ENCODE assay signal across 1 cellular context in the genomic region with DNA sequence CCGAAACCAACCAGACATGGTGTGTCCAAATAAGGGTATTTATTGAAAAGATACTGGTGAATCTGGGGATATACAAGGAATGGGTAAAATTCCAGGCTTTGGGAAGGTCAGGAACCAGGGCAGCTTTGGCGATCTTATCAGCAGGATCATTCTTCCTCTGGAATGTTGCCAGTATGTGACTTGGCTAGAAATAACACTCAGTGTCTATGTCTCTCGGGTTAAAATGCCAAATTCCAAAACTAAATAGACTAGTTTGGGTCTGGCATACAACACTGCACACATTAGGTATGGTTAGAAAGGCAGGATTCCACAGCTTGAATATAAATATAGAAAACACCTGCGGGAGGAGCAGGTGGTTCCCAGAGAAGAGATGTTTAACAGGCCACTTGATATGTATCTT.
A peak's percentile ranks its signal among the peaks of the same experiment; 100 is the strongest.
TF ChIP-seq lines count a peak whose summit lies in the region.

No MANE protein-coding gene starts in this region.

TF ChIP-seq in SK-N-SH, 30 proteins besides CTCF, POLR2A, EP300 and RAD21 (continued from another document):
- no peak for TF ChIP-seq ZBTB33 (IDR thresholded peaks at IDR 0.05; ENCODE audit: borderline replicate concordance, low read depth)
- no peak for TF ChIP-seq TAF1 (IDR thresholded peaks at IDR 0.05; ENCODE audit: borderline replicate concordance, low read depth, low read length)
- peak; percentile 57 for TF ChIP-seq JUND (IDR thresholded peaks at IDR 0.05)
- TF ChIP-seq, protein P1, sequence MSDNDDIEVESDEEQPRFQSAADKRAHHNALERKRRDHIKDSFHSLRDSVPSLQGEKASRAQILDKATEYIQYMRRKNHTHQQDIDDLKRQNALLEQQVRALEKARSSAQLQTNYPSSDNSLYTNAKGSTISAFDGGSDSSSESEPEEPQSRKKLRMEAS (IDR thresholded peaks at IDR 0.05; ENCODE audit: low read depth): no peak
- no peak for TF ChIP-seq ELF1 (IDR thresholded peaks at IDR 0.05)
- TF ChIP-seq, protein P2, sequence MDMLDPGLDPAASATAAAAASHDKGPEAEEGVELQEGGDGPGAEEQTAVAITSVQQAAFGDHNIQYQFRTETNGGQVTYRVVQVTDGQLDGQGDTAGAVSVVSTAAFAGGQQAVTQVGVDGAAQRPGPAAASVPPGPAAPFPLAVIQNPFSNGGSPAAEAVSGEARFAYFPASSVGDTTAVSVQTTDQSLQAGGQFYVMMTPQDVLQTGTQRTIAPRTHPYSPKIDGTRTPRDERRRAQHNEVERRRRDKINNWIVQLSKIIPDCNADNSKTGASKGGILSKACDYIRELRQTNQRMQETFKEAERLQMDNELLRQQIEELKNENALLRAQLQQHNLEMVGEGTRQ (IDR thresholded peaks at IDR 0.05; ENCODE audit: borderline replicate concordance, low read depth, low read length): no peak
